Comparison of ENCODE assay signal across 8 cellular contexts in the genomic region with DNA sequence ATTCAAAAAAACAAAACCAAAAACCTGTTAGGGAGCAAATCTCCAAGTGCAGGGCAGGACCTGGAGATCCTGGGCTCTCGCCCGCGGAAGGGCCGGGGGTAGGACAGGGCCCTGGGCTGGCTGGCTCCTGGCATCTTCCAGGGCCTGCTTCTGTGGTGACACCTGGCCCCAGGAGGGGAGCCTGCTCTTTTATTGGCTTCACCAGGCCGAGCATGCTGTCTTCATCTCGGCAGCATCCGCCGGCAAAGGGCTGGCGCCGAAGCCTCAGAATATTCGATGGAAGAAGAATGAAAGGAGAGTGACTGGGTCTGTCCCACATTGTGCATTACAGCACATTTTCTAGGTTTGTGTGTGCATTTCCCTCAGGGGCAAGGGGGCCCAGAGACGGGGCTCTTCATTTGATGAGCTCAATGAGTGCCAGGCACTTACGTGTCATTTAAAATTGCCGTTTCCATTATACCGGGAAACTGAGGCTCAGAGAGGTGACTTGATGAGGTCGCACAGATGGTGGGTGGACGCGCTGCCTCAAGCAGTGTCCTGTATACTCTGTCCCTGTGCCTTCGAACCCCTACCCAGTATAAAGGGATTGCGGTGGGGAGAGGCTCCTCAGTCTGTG.
DNase-seq lines count a peak whose midpoint lies in the region; ATAC-seq, FAIRE-seq and TF ChIP-seq lines count a peak whose summit lies in the region.

No MANE protein-coding gene starts in this region.

- no peaks in the 10 kb centered on the region for H3K9me3 ChIP-seq in A549

- TF ChIP-seq CTCF in A549 (IDR thresholded peaks at IDR 0.05), result no peak
- TF ChIP-seq CTCF in HFF-Myc (IDR thresholded peaks at IDR 0.05; ENCODE audit: low read depth, low read length, missing control alignments), result no peak

- POLR2A ChIA-PET in A549 (lab: Yijun Ruan, JAX), result interaction anchor here (0.6 to 3.0 kb wide), 6 partner anchors 12 to 307 kb away, joined by 4 to 29 read pairs (median 9); partner anchors contain the start of genes EP300, RANGAP1 and RBX1

- H3K27ac ChIP-seq in A549, result peak overlapping the region; percentile 85 to 100

- CTCF ChIA-PET in A549 (lab: Yijun Ruan, JAX), result interaction anchor here (0.6 to 1.3 kb wide), 2 partner anchors 9 to 98 kb away, joined by 3 read pairs; no protein-coding TSS in a partner anchor

- ATAC-seq in A549, result peak in 1 of 2 experiments; percentile 4; a peak in 3 of 6 replicates
- ATAC-seq in activated naive CD8-positive, alpha-beta T cell treated with anti-CD3 and anti-CD28 coated beads, Interleukin-2, amount 50 U/mL, for 24 hours, result peak; percentile 17
- no peak for ATAC-seq in stimulated activated memory B cell treated with anti-CD40 and anti-IgM and Interleukin-4, amounts not matched to agents 10 μg/mL and 1 μg/mL and 100 μg/mL, for 72 hours
- no peak for ATAC-seq in GM18858 (IDR thresholded peaks at IDR 0.05; ENCODE audit: unreplicated experiment)
- no peak for ATAC-seq in GM19455 (IDR thresholded peaks at IDR 0.05; ENCODE audit: unreplicated experiment)

- H3K4me3 Mint-ChIP-seq in activated naive CD8-positive, alpha-beta T cell treated with anti-CD3 and anti-CD28 coated beads, Interleukin-2, amount 50 U/mL, for 24 hours, result peak overlapping the region; percentile 90
- H3K4me3 Mint-ChIP-seq in stimulated activated memory B cell treated with anti-CD40 and anti-IgM and Interleukin-4, amounts not matched to agents 10 μg/mL and 1 μg/mL and 100 μg/mL, for 72 hours, result peak overlapping the region; percentile 93

- DNase-seq in A549 (ENCODE audit: low read depth in 1 of 2, low spot score in 1 of 2), result no peak
- DNase-seq in HFF-Myc (ENCODE audit: extremely low read depth, low read depth), result no peak
- DNase-seq in activated naive CD8-positive, alpha-beta T cell treated with anti-CD3 and anti-CD28 coated beads, Interleukin-2, amount 50 U/mL, for 24 hours, result no peak
- DNase-seq in iPS-NIHi11 (ENCODE audit: low spot score), result peak; percentile 39
- DNase-seq in occipital lobe (lab: John Stamatoyannopoulos, UW), result no peak

- peak overlapping the region; percentile 54 for H3K27ac Mint-ChIP-seq in activated naive CD8-positive, alpha-beta T cell treated with anti-CD3 and anti-CD28 coated beads, Interleukin-2, amount 50 U/mL, for 24 hours
- H3K27ac Mint-ChIP-seq in stimulated activated memory B cell treated with anti-CD40 and anti-IgM and Interleukin-4, amounts not matched to agents 10 μg/mL and 1 μg/mL and 100 μg/mL, for 72 hours, result peak overlapping the region; percentile 94

- no peaks in the 10 kb centered on the region for H3K9me3 Mint-ChIP-seq in activated naive CD8-positive, alpha-beta T cell treated with anti-CD3 and anti-CD28 coated beads, Interleukin-2, amount 50 U/mL, for 24 hours
- no peaks in the 10 kb centered on the region for H3K9me3 Mint-ChIP-seq in stimulated activated memory B cell treated with anti-CD40 and anti-IgM and Interleukin-4, amounts not matched to agents 10 μg/mL and 1 μg/mL and 100 μg/mL, for 72 hours

- TF ChIP-seq POLR2A in A549 (IDR thresholded peaks at IDR 0.05; ENCODE audit: low read length), result no peak

- WGBS in A549 (ENCODE audit: missing lambda C conversion rate), result 48% methylated on average over 20 of the region's 20 CpGs

- TF ChIP-seq RAD21 in A549 (conservative IDR thresholded peaks at IDR 0.05 in 1 of 2, IDR thresholded peaks at IDR 0.05 in 1 of 2), result no peak

- peaks cover 19% of the 10 kb centered on the region for H3K4me1 Mint-ChIP-seq in activated naive CD8-positive, alpha-beta T cell treated with anti-CD3 and anti-CD28 coated beads, Interleukin-2, amount 50 U/mL, for 24 hours
- H3K4me1 Mint-ChIP-seq in stimulated activated memory B cell treated with anti-CD40 and anti-IgM and Interleukin-4, amounts not matched to agents 10 μg/mL and 1 μg/mL and 100 μg/mL, for 72 hours, result peaks cover 10% of the 10 kb centered on the region

- FAIRE-seq in A549 (lab: Jason Lieb, UNC), result no peak

- H3K27me3 Mint-ChIP-seq in activated naive CD8-positive, alpha-beta T cell treated with anti-CD3 and anti-CD28 coated beads, Interleukin-2, amount 50 U/mL, for 24 hours, result peaks cover 2% of the 10 kb centered on the region
- H3K27me3 Mint-ChIP-seq in stimulated activated memory B cell treated with anti-CD40 and anti-IgM and Interleukin-4, amounts not matched to agents 10 μg/mL and 1 μg/mL and 100 μg/mL, for 72 hours, result no peaks in the 10 kb centered on the region

- H3K4me2 ChIP-seq in A549, result peak overlapping the region; percentile 89

- H3K4me3 ChIP-seq in A549, result peak overlapping the region; percentile 59
- peak overlapping the region; percentile 52 for H3K4me3 ChIP-seq in HFF-Myc (replicated peaks; ENCODE audit: low read depth, low read length)

- no peak for TF ChIP-seq EP300 in A549 (IDR thresholded peaks at IDR 0.05)

- H3K4me1 ChIP-seq in A549, result peaks cover 7% of the 10 kb centered on the region; the same call in 1 of the 3 replicates

- H3K36me3 Mint-ChIP-seq in activated naive CD8-positive, alpha-beta T cell treated with anti-CD3 and anti-CD28 coated beads, Interleukin-2, amount 50 U/mL, for 24 hours (ENCODE audit: low read depth), result no peaks in the 10 kb centered on the region
- no peaks in the 10 kb centered on the region for H3K36me3 Mint-ChIP-seq in stimulated activated memory B cell treated with anti-CD40 and anti-IgM and Interleukin-4, amounts not matched to agents 10 μg/mL and 1 μg/mL and 100 μg/mL, for 72 hours

TF ChIP-seq in A549, 52 proteins besides CTCF, POLR2A, EP300 and RAD21:
- TF ChIP-seq CHD4 (IDR thresholded peaks at IDR 0.05; ENCODE audit: borderline replicate concordance) (no peak), SMC3 (IDR thresholded peaks at IDR 0.05) (no peak), MAZ (IDR thresholded peaks at IDR 0.05; ENCODE audit: borderline replicate concordance, low read depth, low read length) (no peak), USF2 (IDR thresholded peaks at IDR 0.05) (no peak), EHF (CRISPR knock-in tag; IDR thresholded peaks at IDR 0.05) (no peak), SREBF2 (IDR thresholded peaks at IDR 0.05) (no peak), NPAS2 (CRISPR knock-in tag; IDR thresholded peaks at IDR 0.05; ENCODE audit: borderline replicate concordance) (no peak), HES2 (IDR thresholded peaks at IDR 0.05) (no peak), FOSL2 (IDR thresholded peaks at IDR 0.05) (no peak), FOSL2 (CRISPR knock-in tag; IDR thresholded peaks at IDR 0.05) (no peak), KDM1A (IDR thresholded peaks at IDR 0.05; ENCODE audit: low read depth) (no peak), CBX8 (IDR thresholded peaks at IDR 0.05) (no peak)
- TF ChIP-seq, protein P1, sequence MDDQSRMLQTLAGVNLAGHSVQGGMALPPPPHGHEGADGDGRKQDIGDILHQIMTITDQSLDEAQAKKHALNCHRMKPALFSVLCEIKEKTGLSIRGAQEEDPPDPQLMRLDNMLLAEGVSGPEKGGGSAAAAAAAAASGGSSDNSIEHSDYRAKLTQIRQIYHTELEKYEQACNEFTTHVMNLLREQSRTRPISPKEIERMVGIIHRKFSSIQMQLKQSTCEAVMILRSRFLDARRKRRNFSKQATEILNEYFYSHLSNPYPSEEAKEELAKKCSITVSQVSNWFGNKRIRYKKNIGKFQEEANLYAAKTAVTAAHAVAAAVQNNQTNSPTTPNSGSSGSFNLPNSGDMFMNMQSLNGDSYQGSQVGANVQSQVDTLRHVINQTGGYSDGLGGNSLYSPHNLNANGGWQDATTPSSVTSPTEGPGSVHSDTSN (IDR thresholded peaks at IDR 0.05), result no peak
TF ChIP-seq in A549: peak in this region for 0.
